In genomic region chr21:31366825-31367224, GRCh38 we compare ENCODE assay signal across 13 cellular contexts. TPM values are rescaled to one million over a fixed set of nuclear protein-coding genes. Genes with fewer than 3 reads are reported as not detected.
DNase-seq lines count a peak whose midpoint lies in the region; ATAC-seq and TF ChIP-seq lines count a peak whose summit lies in the region.
"Had no signal": no experiment of that assay in that cellular context is flagged by ENCODE, and none has a peak within 500 bp of the region (broad histone marks: within the 10 kb centered on the region; RNA-seq: fewer than 3 reads in every experiment).

No MANE protein-coding gene starts in this region.

- no peak overlapping the region for H3K27ac ChIP-seq in GM23248
- H3K27ac ChIP-seq: tibial artery had no signal

- intact Hi-C loops in activated T-helper 1 cell treated with anti-CD3 and anti-CD28 coated beads, Interleukin-12 subunit alpha, Interleukin-12 subunit beta, Interleukin-2, Interleukin-4 antibody, amounts not matched to agents 30 ng/mL and 10 ng/mL and 1 ng/mL, durations not matched to agents 14 hours and 24 hours and 36 hours (cut with micrococcal nuclease): no loop called here

- in situ Hi-C loops in GM23248 (cut with MboI): no loop called here

- H3K36me3 ChIP-seq in GM23248 (ENCODE audit: low read depth): no peaks in the 10 kb centered on the region
- H3K36me3 ChIP-seq: tibial artery had no signal

- WGBS in GM23248 (ENCODE audit: low coverage in 1 of 2, low lambda C conversion rate in 2 of 2, missing lambda C conversion rate in 2 of 2), 2 experiments: 30 to 32% methylated on average over 2 of the region's 2 CpGs

- H3K27me3 ChIP-seq in GM23248 (replicated peaks; ENCODE audit: insufficient read depth): no peaks in the 10 kb centered on the region
- H3K27me3 ChIP-seq: tibial artery had no signal

- no peak overlapping the region for H3K4me3 Mint-ChIP-seq in activated T-helper 1 cell treated with anti-CD3 and anti-CD28 coated beads, Interleukin-12 subunit alpha, Interleukin-12 subunit beta, Interleukin-2, Interleukin-4 antibody, amounts not matched to agents 30 ng/mL and 10 ng/mL and 1 ng/mL, durations not matched to agents 14 hours and 24 hours and 36 hours
- H3K4me3 Mint-ChIP-seq: activated B cell treated with CpG ODN at 0.5 μM for 24 hours had no signal

- H3F3A ChIP-seq in GM23248 (ENCODE audit: insufficient read depth): peaks cover 28% of the 10 kb centered on the region; the same call in 1 of the 2 replicates

- peaks cover 8% of the 10 kb centered on the region for H3K9me3 Mint-ChIP-seq in activated T-helper 1 cell treated with anti-CD3 and anti-CD28 coated beads, Interleukin-12 subunit alpha, Interleukin-12 subunit beta, Interleukin-2, Interleukin-4 antibody, amounts not matched to agents 30 ng/mL and 10 ng/mL and 1 ng/mL, durations not matched to agents 14 hours and 24 hours and 36 hours
- H3K9me3 Mint-ChIP-seq: activated B cell treated with CpG ODN at 0.5 μM for 24 hours had no signal

- no peak overlapping the region for H3K4me2 ChIP-seq in GM23248 (ENCODE audit: unreplicated experiment)

- TF ChIP-seq CTCF in omental fat pad (IDR thresholded peaks at IDR 0.05): no peak

- H3K4me3 ChIP-seq in GM23248: no peak overlapping the region
- H3K4me3 ChIP-seq: tibial artery had no signal

- no peak overlapping the region for H2AFZ ChIP-seq in GM23248

- peak; percentile 64 for ATAC-seq in omental fat pad (ENCODE audit: low FRiP score)
- ATAC-seq in GM21529 (IDR thresholded peaks at IDR 0.05; ENCODE audit: unreplicated experiment): no peak
- ATAC-seq in HG03139 (IDR thresholded peaks at IDR 0.05; ENCODE audit: unreplicated experiment): no peak

- peak; percentile 70 for DNase-seq in GM23248
- peak; percentile 65 for DNase-seq in NCI-H69 (lab: John Stamatoyannopoulos, UW)
- peak; percentile 66 for DNase-seq in dermis blood vessel endothelial cell
- no peak for DNase-seq in omental fat pad (ENCODE audit: low spot score)
- DNase-seq in SIG-M5 treated with dmso at 0.1 percent for 504 hours (lab: John Stamatoyannopoulos, UW; ENCODE audit: unreplicated experiment): no peak
- DNase-seq in activated T-helper 1 cell treated with anti-CD3 and anti-CD28 coated beads, Interleukin-12 subunit alpha, Interleukin-12 subunit beta, Interleukin-2, Interleukin-4 antibody, amounts not matched to agents 30 ng/mL and 10 ng/mL and 1 ng/mL, durations not matched to agents 14 hours and 24 hours and 36 hours (ENCODE audit: low spot score): no peak
- DNase-seq: activated B cell treated with CpG ODN at 0.5 μM for 24 hours; activated naive CD4-positive, alpha-beta T cell treated with Interleukin-2 at 50 U/mL for 16 hours; effector CD4-positive, alpha-beta T cell; kidney; tibial artery had no signal

- H4K20me1 ChIP-seq in GM23248 (ENCODE audit: insufficient read depth): no peaks in the 10 kb centered on the region

- no peaks in the 10 kb centered on the region for H3K79me2 ChIP-seq in GM23248 (ENCODE audit: insufficient read depth)

- H3K4me1 ChIP-seq in GM23248 (ENCODE audit: insufficient read depth): peaks cover 10% of the 10 kb centered on the region; the same call in 1 of the 2 replicates
- H3K4me1 ChIP-seq: tibial artery had no signal

- H3K27ac Mint-ChIP-seq in activated T-helper 1 cell treated with anti-CD3 and anti-CD28 coated beads, Interleukin-12 subunit alpha, Interleukin-12 subunit beta, Interleukin-2, Interleukin-4 antibody, amounts not matched to agents 30 ng/mL and 10 ng/mL and 1 ng/mL, durations not matched to agents 14 hours and 24 hours and 36 hours: no peak overlapping the region
- H3K27ac Mint-ChIP-seq: activated B cell treated with CpG ODN at 0.5 μM for 24 hours had no signal

- no peaks in the 10 kb centered on the region for H3K9me2 ChIP-seq in GM23248 (ENCODE audit: insufficient read depth)

- no peaks in the 10 kb centered on the region for H3K9me3 ChIP-seq in GM23248 (ENCODE audit: low read depth)
- H3K9me3 ChIP-seq: tibial artery had no signal

- no peak overlapping the region for H3K9ac ChIP-seq in GM23248

- peaks cover 9% of the 10 kb centered on the region for H3K36me3 Mint-ChIP-seq in activated T-helper 1 cell treated with anti-CD3 and anti-CD28 coated beads, Interleukin-12 subunit alpha, Interleukin-12 subunit beta, Interleukin-2, Interleukin-4 antibody, amounts not matched to agents 30 ng/mL and 10 ng/mL and 1 ng/mL, durations not matched to agents 14 hours and 24 hours and 36 hours (ENCODE audit: low read depth)

- no peaks in the 10 kb centered on the region for H3K27me3 Mint-ChIP-seq in activated T-helper 1 cell treated with anti-CD3 and anti-CD28 coated beads, Interleukin-12 subunit alpha, Interleukin-12 subunit beta, Interleukin-2, Interleukin-4 antibody, amounts not matched to agents 30 ng/mL and 10 ng/mL and 1 ng/mL, durations not matched to agents 14 hours and 24 hours and 36 hours (ENCODE audit: insufficient read depth)
- H3K27me3 Mint-ChIP-seq: activated B cell treated with CpG ODN at 0.5 μM for 24 hours had no signal

- peaks cover 71% of the 10 kb centered on the region for H3K4me1 Mint-ChIP-seq in activated T-helper 1 cell treated with anti-CD3 and anti-CD28 coated beads, Interleukin-12 subunit alpha, Interleukin-12 subunit beta, Interleukin-2, Interleukin-4 antibody, amounts not matched to agents 30 ng/mL and 10 ng/mL and 1 ng/mL, durations not matched to agents 14 hours and 24 hours and 36 hours (ENCODE audit: low read depth)
- H3K4me1 Mint-ChIP-seq: activated B cell treated with CpG ODN at 0.5 μM for 24 hours had no signal

RNA-seq across cellular contexts. Expression of gene TIAM1, which starts 22.8 kb away (rescaled TPM):
- 7.6 and 13.2 TPM in 2 replicates for total RNA-seq in GM23248 (2014; rRNA removed; shearing (Covaris generic))
- 2.6 and 3.2 TPM in 2 replicates for polyA plus RNA-seq in GM23248 (2016; fragmentation: Nextera tagmentation; extraction: Ambion mirVana)
- 0.85 and 1.0 TPM in 2 replicates for total RNA-seq in dermis blood vessel endothelial cell
- 10 to 100 TPM in 2 of 4 donors, 1 to 10 TPM in 2; 6.5 to 36.4 (median 13.0) TPM for total RNA-seq in omental fat pad
- 119 and 127 TPM in 2 replicates for total RNA-seq in activated T-helper 1 cell treated with anti-CD3 and anti-CD28 coated beads, Interleukin-12 subunit alpha, Interleukin-12 subunit beta, Interleukin-2, Interleukin-4 antibody, amounts not matched to agents 30 ng/mL and 10 ng/mL and 1 ng/mL, durations not matched to agents 14 hours and 24 hours and 36 hours

Comparison
In these comparisons a context has a peak if more than half of its experiments do, and no peak if none do; other contexts are left out.
1. DNase-seq: peak in GM23248 (single experiment), NCI-H69 (single experiment) and dermis blood vessel endothelial cell (single experiment); none in omental fat pad (single experiment), SIG-M5 treated with dmso at 0.1 percent for 504 hours (single experiment) and activated T-helper 1 cell treated with anti-CD3 and anti-CD28 coated beads, Interleukin-12 subunit alpha, Interleukin-12 subunit beta, Interleukin-2, Interleukin-4 antibody, amounts not matched to agents 30 ng/mL and 10 ng/mL and 1 ng/mL, durations not matched to agents 14 hours and 24 hours and 36 hours (single experiment).